1 cellular context compared by ENCODE assay signal in the genomic region with DNA sequence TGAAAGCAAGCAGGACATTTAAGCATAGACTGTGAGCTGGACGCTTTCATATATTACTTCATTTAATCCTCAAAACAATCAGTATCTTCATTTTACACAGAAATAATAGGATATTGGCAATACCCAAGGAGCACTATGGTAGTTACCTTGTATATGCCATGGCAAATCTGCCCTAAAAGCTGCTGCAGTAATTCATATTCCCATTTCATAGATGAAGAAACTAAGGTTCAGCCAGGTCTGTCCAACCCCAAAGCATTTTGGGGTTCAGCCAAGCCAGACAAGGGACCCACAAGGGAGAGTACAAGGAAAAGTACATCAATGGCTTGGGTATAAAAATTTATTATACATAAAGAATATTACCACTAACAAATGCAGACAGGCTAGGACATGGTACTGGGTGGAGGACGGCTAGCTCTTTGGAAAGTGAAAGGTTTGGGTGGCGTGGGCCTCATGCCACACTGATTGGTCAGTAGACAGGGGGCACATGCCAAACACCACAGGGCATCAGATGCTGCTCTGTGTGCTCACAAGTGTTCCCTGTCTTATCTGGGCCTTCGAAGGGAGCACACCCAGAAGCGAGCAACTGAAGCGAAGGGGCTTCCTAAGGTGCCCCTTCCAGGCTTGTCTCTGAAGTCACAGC.
A peak's percentile ranks its signal among the peaks of the same experiment; 100 is the strongest.
TF ChIP-seq lines count a peak whose summit lies in the region.

No MANE protein-coding gene starts in this region.

TF ChIP-seq in K562, 482 proteins besides CTCF, POLR2A, EP300 and RAD21:
- TF ChIP-seq ADNP (tag; IDR thresholded peaks at IDR 0.05) (peak; percentile 49; the same call in 1 of the 2 replicates), CBFB (CRISPR knock-in tag; IDR thresholded peaks at IDR 0.05) (no peak), RBM25 (IDR thresholded peaks at IDR 0.05; ENCODE audit: low read depth, low read length, severe bottlenecking) (peak; percentile 75)
